Comparison of ENCODE assay signal across 28 cellular contexts in genomic region chr22:20632518-20632917, GRCh38.
"Had no signal": no experiment of that assay in that cellular context is flagged by ENCODE, and none has a peak within 500 bp of the region (broad histone marks: within the 10 kb centered on the region; RNA-seq: fewer than 3 reads in every experiment).

No MANE protein-coding gene starts in this region.

- H3K9me3 Mint-ChIP-seq: naive B cell; natural killer cell; stimulated activated naive B cell treated with anti-CD40 and anti-IgM and Interleukin-4, amounts not matched to agents 10 μg/mL and 1 μg/mL and 100 μg/mL, for 72 hours had no signal

- DNase-seq: heart right ventricle; left colon; left lung; lower lobe of right lung; mammary epithelial cell; mesenchymal stem cell; naive B cell; natural killer cell; occipital lobe; ovary; right lobe of liver; stimulated activated CD4-positive, alpha-beta T cell treated with anti-CD3 and anti-CD28 coated beads, Interleukin-1b, Interleukin-23, amount 100 ng/mL, for 48 hours; stimulated activated CD4-positive, alpha-beta T cell treated with anti-CD3 and anti-CD28 coated beads, Interleukin-2, amount 100 ng/mL, for 48 hours; stimulated activated CD4-positive, alpha-beta T cell treated with anti-CD3 and anti-CD28 coated beads, Interleukin-4, amount 100 ng/mL, for 4 hours; stimulated activated CD8-positive, alpha-beta memory T cell treated with anti-CD3 and anti-CD28 coated beads, Interleukin-4, amount 100 ng/mL, for 48 hours; stimulated activated naive B cell treated with anti-CD40 and anti-IgM and Interleukin-4, amounts not matched to agents 10 μg/mL and 1 μg/mL and 100 μg/mL, for 72 hours; stimulated activated naive CD8-positive, alpha-beta T cell treated with anti-CD3 and anti-CD28 coated beads, Interleukin-15, Interleukin-2, amounts not matched to agents 100 U/mL and 50 U/mL, for 24 hours; stomach; testis; thyroid gland; transverse colon; upper lobe of right lung had no signal

- H3K9me3 ChIP-seq: heart right ventricle, left lung, lower lobe of right lung, neutrophil, ovary, right atrium auricular region, right lobe of liver, stomach, testis, thyroid gland, transverse colon, upper lobe of right lung had no signal

- H3K27me3 ChIP-seq: hepatocyte, neutrophil, ovary, right atrium auricular region, right lobe of liver, testis, thyroid gland, transverse colon, upper lobe of right lung had no signal

- H3K27ac Mint-ChIP-seq: naive B cell; natural killer cell; stimulated activated naive B cell treated with anti-CD40 and anti-IgM and Interleukin-4, amounts not matched to agents 10 μg/mL and 1 μg/mL and 100 μg/mL, for 72 hours had no signal

- H3K4me1 ChIP-seq: heart right ventricle, left lung, lower lobe of right lung, right atrium auricular region, testis, transverse colon, upper lobe of right lung had no signal

- H3K4me3 ChIP-seq: heart right ventricle, hepatocyte, left lung, lower lobe of right lung, ovary, right atrium auricular region, right lobe of liver, smooth muscle cell, stomach, testis, thyroid gland, transverse colon, upper lobe of right lung had no signal

- H3K36me3 Mint-ChIP-seq: naive B cell; natural killer cell; stimulated activated naive B cell treated with anti-CD40 and anti-IgM and Interleukin-4, amounts not matched to agents 10 μg/mL and 1 μg/mL and 100 μg/mL, for 72 hours had no signal

- H2AFZ ChIP-seq: hepatocyte had no signal

- H3K36me3 ChIP-seq: heart right ventricle, left lung, lower lobe of right lung, neutrophil, ovary, right atrium auricular region, right lobe of liver, stomach, thyroid gland, transverse colon, upper lobe of right lung had no signal

- FAIRE-seq: keratinocyte, urothelium cell line had no signal

- H3K4me1 Mint-ChIP-seq: stimulated activated naive B cell treated with anti-CD40 and anti-IgM and Interleukin-4, amounts not matched to agents 10 μg/mL and 1 μg/mL and 100 μg/mL, for 72 hours had no signal

- H3K4me2 ChIP-seq: hepatocyte, smooth muscle cell had no signal

- H3K4me3 Mint-ChIP-seq: naive B cell; natural killer cell; stimulated activated naive B cell treated with anti-CD40 and anti-IgM and Interleukin-4, amounts not matched to agents 10 μg/mL and 1 μg/mL and 100 μg/mL, for 72 hours had no signal

- H3K79me2 ChIP-seq: hepatocyte had no signal

- H3K27ac ChIP-seq: heart right ventricle, hepatocyte, left lung, lower lobe of right lung, neutrophil, ovary, right atrium auricular region, right lobe of liver, stomach, testis, thyroid gland, transverse colon, upper lobe of right lung had no signal
